18 cellular contexts compared by ENCODE assay signal in the genomic region with DNA sequence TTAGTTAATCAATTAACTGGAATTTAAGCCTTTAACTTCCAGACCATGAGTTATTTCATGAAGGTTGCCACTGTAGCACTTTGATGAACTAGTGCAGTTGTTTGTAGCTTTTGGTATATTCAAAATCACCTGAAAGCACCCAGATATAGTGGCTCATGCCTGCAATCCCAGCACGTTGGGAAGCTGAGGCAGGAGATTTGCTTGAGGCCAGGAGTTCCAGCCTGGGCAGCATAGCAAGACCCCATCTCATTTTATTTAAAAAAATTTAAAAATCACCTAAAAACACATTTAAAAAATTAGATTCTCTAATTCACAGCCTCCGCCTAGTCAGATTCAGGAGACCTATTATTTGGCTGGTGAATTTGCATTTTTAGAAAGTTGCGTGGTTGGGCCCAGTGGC. TPM values are rescaled to one million over a fixed set of nuclear protein-coding genes. Genes with fewer than 3 reads are reported as not detected.
DNase-seq lines count a peak whose midpoint lies in the region; ATAC-seq, FAIRE-seq and TF ChIP-seq lines count a peak whose summit lies in the region.
"Had no signal": no experiment of that assay in that cellular context is flagged by ENCODE, and none has a peak within 500 bp of the region (broad histone marks: within the 10 kb centered on the region; RNA-seq: fewer than 3 reads in every experiment).

No MANE protein-coding gene starts in this region.

- no peak overlapping the region for H3K4me3 ChIP-seq in K562
- H3K4me3 ChIP-seq: GM12878, GM23248, HAP-1 had no signal

- DNase-seq in H54 (ENCODE audit: insufficient read length, low spot score) (no peak), K562 (ENCODE audit: extremely low read depth in 1 of 4, low spot score in 3 of 4) (no peak), ecto neural progenitor cell (ENCODE audit: low spot score) (no peak)
- DNase-seq in stimulated activated CD4-positive, alpha-beta T cell treated with anti-CD3 and anti-CD28 coated beads, Interleukin-4, amount 100 ng/mL, for 4 hours, result no peak
- DNase-seq: CD4-positive, CD25-positive, alpha-beta regulatory T cell; CD8-positive, alpha-beta T cell; DMS 273 treated with DMSO at 0.1 percent for 48 hours; DMS79; EL; GDM1; GM23248 had no signal

- H3K9me3 ChIP-seq in K562 (replicated peaks; ENCODE audit: control insufficient read depth, insufficient read depth, low read depth, low read length), result no peaks in the 10 kb centered on the region
- H3K9me3 ChIP-seq: HAP-1 had no signal

- FAIRE-seq in H54 (lab: Jason Lieb, UNC) (peak; percentile 72), K562 (lab: Jason Lieb, UNC) (no peak)
- FAIRE-seq: GM12878, GM19239, H1 had no signal

- peaks cover 61% of the 10 kb centered on the region for H3K79me2 ChIP-seq in K562 (ENCODE audit: control insufficient read depth, insufficient read depth, low read length)

- no peaks in the 10 kb centered on the region for H3K27me3 ChIP-seq in K562 (ENCODE audit: control insufficient read depth in 2 of 2, insufficient read depth in 2 of 2, low read length in 2 of 2)

- ATAC-seq in K562, result no peak
- ATAC-seq in HG03521 (IDR thresholded peaks at IDR 0.05; ENCODE audit: unreplicated experiment), result no peak
- ATAC-seq: CD8-positive, alpha-beta T cell; GM12878 had no signal

- POLR2A ChIA-PET in K562 (lab: Yijun Ruan, JAX), result no interaction called here

- no peaks in the 10 kb centered on the region for H3K9me3 Mint-ChIP-seq in nephron
- H3K9me3 Mint-ChIP-seq: CD8-positive, alpha-beta T cell had no signal

- TF ChIP-seq POLR2A in H54 (IDR thresholded peaks at IDR 0.05; ENCODE audit: low read depth, low read length) (no peak), K562 (conservative IDR thresholded peaks at IDR 0.05) (no peak)

- CTCF ChIA-PET in K562 (lab: Yijun Ruan, JAX; ENCODE audit: low intra/inter-chr PET ratio), result no interaction called here

- H2AFZ ChIP-seq in K562 (ENCODE audit: low read depth, low read length), result no peak overlapping the region
- H2AFZ ChIP-seq: GM23248 had no signal

- TF ChIP-seq EP300 in K562 (IDR thresholded peaks at IDR 0.05; ENCODE audit: low read length), result no peak

- no peaks in the 10 kb centered on the region for H4K20me1 ChIP-seq in K562 (replicated peaks; ENCODE audit: control insufficient read depth, insufficient read depth, low read length)

- H3K27ac Mint-ChIP-seq in nephron, result peak overlapping the region; percentile 12 to 57 (median 38)
- H3K27ac Mint-ChIP-seq: CD4-positive, CD25-positive, alpha-beta regulatory T cell; CD8-positive, alpha-beta T cell had no signal

- H3K4me3 Mint-ChIP-seq in nephron, result no peak overlapping the region
- H3K4me3 Mint-ChIP-seq: CD4-positive, CD25-positive, alpha-beta regulatory T cell; CD8-positive, alpha-beta T cell had no signal

- 89% methylated on average over 3 of the region's 3 CpGs for WGBS in K562 (ENCODE audit: insufficient coverage, low coverage, missing lambda C conversion rate)

- H3K27ac ChIP-seq in K562 (ENCODE audit: extremely low read depth, low read depth, low read length), result no peak overlapping the region
- H3K27ac ChIP-seq: C4-2B, GM23248 had no signal

- TF ChIP-seq RAD21 in K562 (CRISPR knock-in tag; conservative IDR thresholded peaks at IDR 0.05 in 1 of 2, IDR thresholded peaks at IDR 0.05 in 1 of 2), result no peak

- H3K9ac ChIP-seq in K562 (ENCODE audit: insufficient read depth in 1 of 2, low read depth in 2 of 2, low read length in 2 of 2), result no peak overlapping the region
- H3K9ac ChIP-seq: GM23248 had no signal

- in situ Hi-C loops in K562 (cut with MboI), result no loop called here

- intact Hi-C loops in K562 (cut with micrococcal nuclease), result no loop called here

- H3K4me2 ChIP-seq in K562 (ENCODE audit: insufficient read depth, low read length), result no peak overlapping the region

- H3K4me1 ChIP-seq in K562 (replicated peaks in 1 of 2; ENCODE audit: control insufficient read depth in 2 of 2, insufficient read depth in 2 of 2, low read length in 2 of 2), result no peaks in the 10 kb centered on the region; a peak in 1 of 5 replicates

- no TSS peak for BruUV-seq in K562 (replicated peaks; lab: Mats Ljungman, UMichigan)

- peaks cover 45% of the 10 kb centered on the region for H3K4me1 Mint-ChIP-seq in nephron
- H3K4me1 Mint-ChIP-seq: CD4-positive, CD25-positive, alpha-beta regulatory T cell had no signal

- no peaks in the 10 kb centered on the region for H3K9me1 ChIP-seq in K562 (ENCODE audit: control insufficient read depth, insufficient read depth, low read length)

- peaks cover 8% of the 10 kb centered on the region for H3K27me3 Mint-ChIP-seq in nephron (ENCODE audit: low read depth)

- H3K36me3 Mint-ChIP-seq in nephron (ENCODE audit: low read depth), result no peaks in the 10 kb centered on the region
- H3K36me3 Mint-ChIP-seq: CD4-positive, CD25-positive, alpha-beta regulatory T cell; CD8-positive, alpha-beta T cell had no signal

- H3K36me3 ChIP-seq in K562 (ENCODE audit: control insufficient read depth, insufficient read depth, low read length), result no peaks in the 10 kb centered on the region
- H3K36me3 ChIP-seq: HAP-1 had no signal

- TF ChIP-seq CTCF in K562 (IDR thresholded peaks at IDR 0.05 in 2 of 3, conservative IDR thresholded peaks at IDR 0.05 in 1 of 3; ENCODE audit: insufficient read depth in 2 of 3, low read depth in 1 of 3, low read length in 3 of 3), result no peak
- TF ChIP-seq CTCF in nephron (IDR thresholded peaks at IDR 0.05; ENCODE audit: unreplicated experiment in 3 of 3), result no peak

TF ChIP-seq in K562, 482 proteins besides CTCF, POLR2A, EP300 and RAD21:
- TF ChIP-seq FOXK2 (conservative IDR thresholded peaks at IDR 0.05 in 1 of 2, IDR thresholded peaks at IDR 0.05 in 1 of 2; ENCODE audit: low read depth in 2 of 2) (no peak), ZNF121 (CRISPR knock-in tag; conservative IDR thresholded peaks at IDR 0.05) (peak; percentile 45)
- TF ChIP-seq, protein P1, sequence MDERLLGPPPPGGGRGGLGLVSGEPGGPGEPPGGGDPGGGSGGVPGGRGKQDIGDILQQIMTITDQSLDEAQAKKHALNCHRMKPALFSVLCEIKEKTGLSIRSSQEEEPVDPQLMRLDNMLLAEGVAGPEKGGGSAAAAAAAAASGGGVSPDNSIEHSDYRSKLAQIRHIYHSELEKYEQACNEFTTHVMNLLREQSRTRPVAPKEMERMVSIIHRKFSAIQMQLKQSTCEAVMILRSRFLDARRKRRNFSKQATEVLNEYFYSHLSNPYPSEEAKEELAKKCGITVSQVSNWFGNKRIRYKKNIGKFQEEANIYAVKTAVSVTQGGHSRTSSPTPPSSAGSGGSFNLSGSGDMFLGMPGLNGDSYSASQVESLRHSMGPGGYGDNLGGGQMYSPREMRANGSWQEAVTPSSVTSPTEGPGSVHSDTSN (CRISPR knock-in tag; IDR thresholded peaks at IDR 0.05; ENCODE audit: low read depth), result no peak
- TF ChIP-seq, protein P1 (tag; conservative IDR thresholded peaks at IDR 0.05; ENCODE audit: low read depth), result no peak
- TF ChIP-seq, protein P2, sequence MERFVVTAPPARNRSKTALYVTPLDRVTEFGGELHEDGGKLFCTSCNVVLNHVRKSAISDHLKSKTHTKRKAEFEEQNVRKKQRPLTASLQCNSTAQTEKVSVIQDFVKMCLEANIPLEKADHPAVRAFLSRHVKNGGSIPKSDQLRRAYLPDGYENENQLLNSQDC (CRISPR knock-in tag; IDR thresholded peaks at IDR 0.05), result no peak
TF ChIP-seq in K562: peak in this region for 1.

RNA-seq across cellular contexts. Expression of a gene that starts 9.0 kb away (rescaled TPM):
- 5.4 and 14.6 TPM in 2 replicates for total RNA-seq in K562 (2011; cell fraction: chromatin; rRNA removed; ENCODE audit: low replicate concordance)
- 3.0 and 3.8 TPM in 2 replicates for total RNA-seq in K562 (2011; cell fraction: nucleolus; rRNA removed)
- total RNA-seq in K562 (2011; cell fraction: nucleoplasm; rRNA removed), result 6.4 and 13.4 TPM in 2 replicates
- total RNA-seq in K562 (2014; rRNA removed) (3.9 and 4.0 TPM in 2 replicates), K562 (2014; rRNA removed; fragmentation: Illumina TruSeq; extraction: Trizol) (6.0 and 6.7 TPM in 2 replicates), K562 (2015; rRNA removed; fragmentation: Illumina TruSeq; extraction: Trizol) (5.3 and 5.7 TPM in 2 replicates), K562 (2021) (5.2 and 5.7 TPM in 2 replicates)
- polyA plus RNA-seq in K562 (2011; rRNA removed) (4.1 and 4.7 TPM in 2 replicates), K562 (2014; fragmentation: Illumina TruSeq; extraction: Trizol) (2.5 and 3.2 TPM in 2 replicates), K562 (2014; fragmentation: Nextera tagmentation; extraction: Ambion mirVana) (1 to 10 TPM; 3.7 to 3.9 TPM), K562 (2014; rRNA removed) (2.1 and 2.6 TPM in 2 replicates)
- polyA plus RNA-seq in K562 (2011; cell fraction: cytosol; rRNA removed), result 1.7 and 2.3 TPM in 2 replicates
- polyA plus RNA-seq in K562 (2011; cell fraction: nucleus; rRNA removed), result 3.2 and 3.5 TPM in 2 replicates
- 3.7 and 4.1 TPM in 2 replicates for polyA plus RNA-seq in K562 (2012)
- polyA minus RNA-seq in K562 (2011; rRNA and poly(A)+ RNA removed), result 5.0 and 7.2 TPM in 2 replicates
- 2.3 and 2.5 TPM in 2 replicates for polyA minus RNA-seq in K562 (2011; cell fraction: cytosol; rRNA and poly(A)+ RNA removed)
- 2.8 and 3.8 TPM in 2 replicates for polyA minus RNA-seq in K562 (2011; cell fraction: nucleus; rRNA and poly(A)+ RNA removed)
- total RNA-seq: CD4-positive, CD25-positive, alpha-beta regulatory T cell had no signal
- polyA plus RNA-seq: CD4-positive, CD25-positive, alpha-beta regulatory T cell had no signal

RNA-seq across cellular contexts. Expression of a gene that starts 48.6 kb away (rescaled TPM):
- 27.7 and 80.4 TPM in 2 replicates for total RNA-seq in K562 (2011; cell fraction: chromatin; rRNA removed; ENCODE audit: low replicate concordance)
- 11.7 and 12.0 TPM in 2 replicates for total RNA-seq in K562 (2011; cell fraction: nucleolus; rRNA removed)
- 27.5 and 29.0 TPM in 2 replicates for total RNA-seq in K562 (2011; cell fraction: nucleoplasm; rRNA removed)
- total RNA-seq in K562 (2014; rRNA removed) (27.8 and 30.6 TPM in 2 replicates), K562 (2014; rRNA removed; fragmentation: Illumina TruSeq; extraction: Trizol) (57.6 and 64.0 TPM in 2 replicates), K562 (2015; rRNA removed; fragmentation: Illumina TruSeq; extraction: Trizol) (44.6 and 47.5 TPM in 2 replicates), K562 (2021) (24.7 and 30.8 TPM in 2 replicates)
- polyA plus RNA-seq in K562 (2011; rRNA removed) (20.1 and 29.5 TPM in 2 replicates), K562 (2014; fragmentation: Illumina TruSeq; extraction: Trizol) (23.4 and 32.6 TPM in 2 replicates), K562 (2014; fragmentation: Nextera tagmentation; extraction: Ambion mirVana) (10 to 100 TPM; 36.0 to 41.4 TPM), K562 (2014; rRNA removed) (19.5 and 23.8 TPM in 2 replicates)
- 5.2 and 8.7 TPM in 2 replicates for polyA plus RNA-seq in K562 (2011; cell fraction: cytosol; rRNA removed)
- polyA plus RNA-seq in K562 (2011; cell fraction: nucleus; rRNA removed), result 13.4 and 19.0 TPM in 2 replicates
- polyA plus RNA-seq in K562 (2012), result 10.6 and 19.7 TPM in 2 replicates
- polyA minus RNA-seq in K562 (2011; rRNA and poly(A)+ RNA removed), result 41.2 and 43.3 TPM in 2 replicates
- 8.9 and 17.8 TPM in 2 replicates for polyA minus RNA-seq in K562 (2011; cell fraction: cytosol; rRNA and poly(A)+ RNA removed)
- 15.6 and 25.2 TPM in 2 replicates for polyA minus RNA-seq in K562 (2011; cell fraction: nucleus; rRNA and poly(A)+ RNA removed)
